ENCODE assay signal across 8 cellular contexts in the genomic region with DNA sequence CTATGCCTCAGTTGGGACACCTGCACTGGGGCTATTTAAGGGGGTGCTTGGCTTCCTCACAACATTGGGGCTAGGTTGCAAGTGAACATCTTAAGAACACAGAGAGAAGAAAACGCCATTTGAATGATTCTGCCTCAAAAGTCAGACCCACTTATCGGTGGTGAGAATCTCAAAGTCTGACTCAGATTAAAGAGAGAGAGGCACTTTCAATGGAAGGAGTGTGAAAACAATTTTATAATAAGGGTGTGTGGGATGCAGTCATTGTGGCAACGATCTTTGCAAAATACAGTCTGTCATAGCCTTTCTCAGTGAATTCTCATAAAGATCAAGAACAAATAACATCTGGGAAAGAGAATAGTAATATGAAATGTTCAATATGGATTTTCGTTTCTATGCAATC.
"Had no signal": no experiment of that assay in that cellular context is flagged by ENCODE, and none has a peak within 500 bp of the region (broad histone marks: within the 10 kb centered on the region; RNA-seq: fewer than 3 reads in every experiment).

No MANE protein-coding gene starts in this region.

- ATAC-seq: left lung; naive thymus-derived CD8-positive, alpha-beta T cell; stimulated activated naive CD8-positive, alpha-beta T cell treated with anti-CD3 and anti-CD28 coated beads, Interleukin-15, Interleukin-2, amounts not matched to agents 100 U/mL and 50 U/mL, for 24 hours had no signal

- H3K27me3 ChIP-seq: left lung, suprapubic skin had no signal

- H3K27ac ChIP-seq: suprapubic skin had no signal

- H3K9me3 ChIP-seq: left lung, suprapubic skin had no signal

- H3K4me1 ChIP-seq: suprapubic skin had no signal

- DNase-seq: activated CD4-positive, alpha-beta T cell treated with anti-CD3 and anti-CD28 coated beads, Interleukin-2, amount 10 ng/mL, durations not matched to agents 7 days and 5 days; activated naive CD4-positive, alpha-beta T cell; anterior cingulate cortex; left lung; naive thymus-derived CD8-positive, alpha-beta T cell; small intestine; stimulated activated naive CD8-positive, alpha-beta T cell treated with anti-CD3 and anti-CD28 coated beads, Interleukin-15, Interleukin-2, amounts not matched to agents 100 U/mL and 50 U/mL, for 24 hours had no signal

- H3K36me3 ChIP-seq: left lung, suprapubic skin had no signal

- H3K4me3 ChIP-seq: left lung, suprapubic skin had no signal
